10 cellular contexts compared by ENCODE assay signal in genomic region chr2:19046986-19047780, GRCh38.
A peak's percentile ranks its signal among the peaks of the same experiment; 100 is the strongest.
DNase-seq lines count a peak whose midpoint lies in the region; ATAC-seq and TF ChIP-seq lines count a peak whose summit lies in the region.
"Had no signal": no experiment of that assay in that cellular context is flagged by ENCODE, and none has a peak within 500 bp of the region (broad histone marks: within the 10 kb centered on the region; RNA-seq: fewer than 3 reads in every experiment).

No MANE protein-coding gene starts in this region.

- WGBS in endodermal cell (ENCODE audit: insufficient coverage in 1 of 2, insufficient read length in 1 of 2), 2 experiments: 91 to 94% methylated on average over 3 to 4 of the region's 4 CpGs

- H3K9me3 ChIP-seq in endodermal cell (ENCODE audit: control insufficient read depth, low read length): no peaks in the 10 kb centered on the region

- no peak overlapping the region for H3K4me3 ChIP-seq in endodermal cell (ENCODE audit: low read length)
- H3K4me3 ChIP-seq: smooth muscle cell had no signal

- no peaks in the 10 kb centered on the region for H3K4me1 ChIP-seq in endodermal cell (ENCODE audit: control insufficient read depth, insufficient read depth, low read length)

- no peak overlapping the region for H3K4me3 Mint-ChIP-seq in activated naive CD8-positive, alpha-beta T cell treated with anti-CD3 and anti-CD28 coated beads, Interleukin-2, amount 50 U/mL, for 24 hours
- no peak overlapping the region for H3K4me3 Mint-ChIP-seq in endodermal cell

- no peaks in the 10 kb centered on the region for H3K36me3 ChIP-seq in endodermal cell (ENCODE audit: control insufficient read depth, insufficient read depth, low read length)

- DNase-seq in EL: peak; percentile 4
- DNase-seq in fibroblast of gingiva (ENCODE audit: low read depth): peak; percentile 8
- DNase-seq in activated T-cell treated with anti-CD3 and anti-CD28 coated beads for 4 hours: no peak
- DNase-seq in activated naive CD8-positive, alpha-beta T cell treated with anti-CD3 and anti-CD28 coated beads, Interleukin-2, amount 50 U/mL, for 24 hours: no peak
- no peak for DNase-seq in endodermal cell
- DNase-seq in activated CD8-positive, alpha-beta memory T cell treated with anti-CD3 and anti-CD28 coated beads, Interleukin-2, amount 50 U/mL, for 4 hours: no peak
- DNase-seq: activated T-cell treated with anti-CD3 and anti-CD28 coated beads, Interleukin-2, amount 50 U/mL, for 48 hours had no signal

- no peaks in the 10 kb centered on the region for H3K9me3 Mint-ChIP-seq in activated naive CD8-positive, alpha-beta T cell treated with anti-CD3 and anti-CD28 coated beads, Interleukin-2, amount 50 U/mL, for 24 hours
- no peaks in the 10 kb centered on the region for H3K9me3 Mint-ChIP-seq in endodermal cell

- H3K9ac ChIP-seq in endodermal cell (ENCODE audit: extremely low read depth, low read length, poor library complexity, severe bottlenecking): no peak overlapping the region

- no peaks in the 10 kb centered on the region for H3K27me3 ChIP-seq in endodermal cell (ENCODE audit: control insufficient read depth, insufficient read depth, low read length, poor library complexity, severe bottlenecking)

- TF ChIP-seq CTCF in endodermal cell (conservative IDR thresholded peaks at IDR 0.05): no peak

- H3K27ac ChIP-seq in endodermal cell (ENCODE audit: low read depth, low read length): no peak overlapping the region

- no peaks in the 10 kb centered on the region for H3K4me1 Mint-ChIP-seq in activated naive CD8-positive, alpha-beta T cell treated with anti-CD3 and anti-CD28 coated beads, Interleukin-2, amount 50 U/mL, for 24 hours
- H3K4me1 Mint-ChIP-seq in endodermal cell: peaks cover 20% of the 10 kb centered on the region

- H3K27ac Mint-ChIP-seq in activated naive CD8-positive, alpha-beta T cell treated with anti-CD3 and anti-CD28 coated beads, Interleukin-2, amount 50 U/mL, for 24 hours: no peak overlapping the region
- no peak overlapping the region for H3K27ac Mint-ChIP-seq in endodermal cell

- H3K36me3 Mint-ChIP-seq in activated naive CD8-positive, alpha-beta T cell treated with anti-CD3 and anti-CD28 coated beads, Interleukin-2, amount 50 U/mL, for 24 hours (ENCODE audit: low read depth): peaks cover 2% of the 10 kb centered on the region
- H3K36me3 Mint-ChIP-seq in endodermal cell (ENCODE audit: low read depth): no peaks in the 10 kb centered on the region

- peak; percentile 93 for ATAC-seq in GM19467 (IDR thresholded peaks at IDR 0.05; ENCODE audit: unreplicated experiment)
- ATAC-seq in HG03025 (IDR thresholded peaks at IDR 0.05; ENCODE audit: low FRiP score, unreplicated experiment): peak; percentile 87
- no peak for ATAC-seq in activated naive CD8-positive, alpha-beta T cell treated with anti-CD3 and anti-CD28 coated beads, Interleukin-2, amount 50 U/mL, for 24 hours

- H3K27me3 Mint-ChIP-seq in activated naive CD8-positive, alpha-beta T cell treated with anti-CD3 and anti-CD28 coated beads, Interleukin-2, amount 50 U/mL, for 24 hours: no peaks in the 10 kb centered on the region
- no peaks in the 10 kb centered on the region for H3K27me3 Mint-ChIP-seq in endodermal cell (ENCODE audit: insufficient read depth)

Comparison
In these comparisons a context has a peak if more than half of its experiments do, and no peak if none do; other contexts are left out.
1. DNase-seq: peak in EL (single experiment) and fibroblast of gingiva (single experiment); none in activated T-cell treated with anti-CD3 and anti-CD28 coated beads for 4 hours (single experiment), activated naive CD8-positive, alpha-beta T cell treated with anti-CD3 and anti-CD28 coated beads, Interleukin-2, amount 50 U/mL, for 24 hours (single experiment), endodermal cell (single experiment) and activated CD8-positive, alpha-beta memory T cell treated with anti-CD3 and anti-CD28 coated beads, Interleukin-2, amount 50 U/mL, for 4 hours (single experiment).